ENCODE assay signal across 12 cellular contexts in the genomic region with DNA sequence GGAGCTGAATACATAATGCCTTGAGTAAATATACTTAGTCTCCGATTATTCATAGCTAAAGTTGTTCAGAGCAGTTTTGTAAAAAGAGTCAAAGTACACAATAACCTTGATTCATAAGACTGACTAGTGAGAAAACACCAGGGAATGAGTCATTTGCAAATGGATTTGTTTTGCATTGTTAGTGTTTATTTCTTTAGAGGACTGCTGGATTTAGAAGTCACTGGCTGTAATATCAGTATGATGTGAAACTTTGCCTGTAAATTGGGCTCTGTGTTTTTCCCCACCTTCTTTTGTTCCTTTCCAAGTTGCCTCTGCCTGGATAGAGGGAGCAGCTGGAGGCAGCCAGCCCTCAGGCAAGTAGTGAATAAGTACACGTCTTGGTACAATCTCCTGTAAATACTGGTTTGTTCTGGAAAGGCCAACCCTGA.
DNase-seq lines count a peak whose midpoint lies in the region; ATAC-seq and TF ChIP-seq lines count a peak whose summit lies in the region.
"Had no signal": no experiment of that assay in that cellular context is flagged by ENCODE, and none has a peak within 500 bp of the region (broad histone marks: within the 10 kb centered on the region; RNA-seq: fewer than 3 reads in every experiment).

No MANE protein-coding gene starts in this region.

- peak; percentile 51; the same call in 1 of the 2 replicates for ATAC-seq in Panc1
- ATAC-seq in HG02678 (IDR thresholded peaks at IDR 0.05; ENCODE audit: unreplicated experiment): no peak

- 41 to 86% (median 71%) methylated on average over 2 of the region's 2 CpGs for WGBS in spleen, 5 donors

- POLR2A ChIA-PET in Panc1 (lab: Charles Lee): no interaction called here

- no peaks in the 10 kb centered on the region for H3K9me3 ChIP-seq in Panc1 (ENCODE audit: control insufficient read depth, insufficient read depth, low read depth, low read length)
- H3K9me3 ChIP-seq in spleen: peaks cover 0 to 17% (median 8%) of the 10 kb centered on the region in 8 donors

- no peak overlapping the region for H3K27ac ChIP-seq in Panc1 (ENCODE audit: low read length)
- H3K27ac ChIP-seq in spleen: no peak overlapping the region
- H3K27ac ChIP-seq: C4-2B, ovary had no signal

- in situ Hi-C loops in Panc1 (cut with HindIII; ENCODE audit: low pct_unique_long_range_greater_than_20kb, low sequenced_read_pairs): no loop called here

- H3K36me3 ChIP-seq in Panc1 (ENCODE audit: control insufficient read depth, insufficient read depth, low read length) (no peaks in the 10 kb centered on the region), spleen (no peaks in the 10 kb centered on the region)
- H3K36me3 ChIP-seq: ovary had no signal

- intact Hi-C loops in Panc1 (cut with micrococcal nuclease; ENCODE audit: unreplicated experiment) (no loop called here), spleen (cut with DNase I; ENCODE audit: low total_unique reads) (no loop called here)

- H3K4me1 ChIP-seq in Panc1 (ENCODE audit: control insufficient read depth, insufficient read depth, low read length) (no peaks in the 10 kb centered on the region), spleen (no peaks in the 10 kb centered on the region)

- BruUV-seq in Panc1 (replicated peaks; lab: Mats Ljungman, UMichigan): no TSS peak

- H3K4me3 ChIP-seq in Panc1 (ENCODE audit: low read depth in 2 of 2, low read length in 2 of 2) (no peak overlapping the region), spleen (no peak overlapping the region)
- H3K4me3 ChIP-seq: ovary had no signal

- DNase-seq in AG08396 (ENCODE audit: low spot score) (peak; percentile 7), HCEC 1CT (peak; percentile 83), Panc1 (ENCODE audit: low read depth, low spot score) (peak; percentile 36), fibroblast of the conjunctiva (ENCODE audit: low read depth) (peak; percentile 37), spleen (no peak), NOMO-1 (lab: John Stamatoyannopoulos, UW; ENCODE audit: unreplicated experiment in 2 of 2) (no peak), HK-2 (ENCODE audit: unreplicated experiment) (no peak)
- DNase-seq: Right ventricle myocardium superior; stimulated activated CD4-positive, alpha-beta T cell treated with anti-CD3 and anti-CD28 coated beads, Interleukin-4, amount 100 ng/mL, for 4 hours had no signal

- CTCF ChIA-PET in Panc1 (lab: Charles Lee): no interaction called here

- H3K27me3 ChIP-seq in Panc1 (ENCODE audit: control insufficient read depth, insufficient read depth, low read length): no peaks in the 10 kb centered on the region
- H3K27me3 ChIP-seq in spleen (replicated peaks in 1 of 7): no peaks in the 10 kb centered on the region
- H3K27me3 ChIP-seq: ovary had no signal

- TF ChIP-seq POLR2A in spleen (IDR thresholded peaks at IDR 0.05): no peak

- TF ChIP-seq CTCF in Panc1 (IDR thresholded peaks at IDR 0.05) (no peak), spleen (IDR thresholded peaks at IDR 0.05 in 8 of 11, conservative IDR thresholded peaks at IDR 0.05 in 3 of 11) (no peak)

Comparison
In these comparisons a context has a peak if more than half of its experiments do, and no peak if none do; other contexts are left out.
1. DNase-seq: peak in AG08396 (single experiment), HCEC 1CT (single experiment), Panc1 (single experiment) and fibroblast of the conjunctiva (single experiment); none in spleen (single experiment), NOMO-1 (0 of 2) and HK-2 (single experiment).